Comparison of ENCODE assay signal across 12 cellular contexts in the genomic region with DNA sequence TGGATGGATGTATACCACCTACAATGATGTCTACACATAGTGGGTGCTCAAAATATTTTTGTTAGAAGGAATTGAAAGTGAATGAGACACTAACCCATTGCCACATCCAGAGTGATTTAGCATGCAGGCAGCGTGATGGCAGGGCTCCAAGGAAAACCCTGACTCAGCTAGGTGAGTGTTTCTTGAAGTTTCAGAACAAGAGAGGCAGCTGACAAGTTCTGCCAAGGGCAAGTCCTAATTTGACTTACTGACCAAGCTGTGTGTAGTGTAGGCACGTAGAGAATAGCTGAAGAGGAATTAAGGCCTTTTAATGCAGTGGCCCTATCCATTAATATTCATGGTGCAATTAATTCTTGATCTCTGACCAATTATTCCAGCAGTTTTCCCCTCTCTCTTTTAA.
DNase-seq lines count a peak whose midpoint lies in the region; ATAC-seq, FAIRE-seq and TF ChIP-seq lines count a peak whose summit lies in the region.
"Had no signal": no experiment of that assay in that cellular context is flagged by ENCODE, and none has a peak within 500 bp of the region (broad histone marks: within the 10 kb centered on the region; RNA-seq: fewer than 3 reads in every experiment).

No MANE protein-coding gene starts in this region.

- no peak overlapping the region for H3K4me3 Mint-ChIP-seq in activated CD4-positive, alpha-beta memory T cell treated with anti-CD3 and anti-CD28 coated beads for 36 hours
- no peak overlapping the region for H3K4me3 Mint-ChIP-seq in activated CD4-positive, alpha-beta memory T cell treated with anti-CD3 and anti-CD28 coated beads, Interleukin-2, amount 10 ng/mL, durations not matched to agents 7 days and 5 days
- no peak overlapping the region for H3K4me3 Mint-ChIP-seq in MCF 10A (ENCODE audit: unreplicated experiment)
- H3K4me3 Mint-ChIP-seq: activated CD4-positive, alpha-beta T cell treated with anti-CD3 and anti-CD28 coated beads, Interleukin-2, amount 10 ng/mL, durations not matched to agents 7 days and 5 days; activated naive CD8-positive, alpha-beta T cell treated with anti-CD3 and anti-CD28 coated beads, Interleukin-2, amount 10 ng/mL, durations not matched to agents 7 days and 5 days; immature natural killer cell had no signal

- intact Hi-C loops in activated CD4-positive, alpha-beta memory T cell treated with anti-CD3 and anti-CD28 coated beads for 36 hours (cut with micrococcal nuclease): loop anchor here (10.0 kb wide), 1 partner anchor 525 kb away; no protein-coding TSS in a partner anchor
- intact Hi-C loops in MCF 10A (cut with micrococcal nuclease): loop anchor here (5.0 to 10.0 kb wide), 2 partner anchors 123 to 525 kb away; no protein-coding TSS in a partner anchor

- no peak for TF ChIP-seq CTCF in MCF 10A (IDR thresholded peaks at IDR 0.05; ENCODE audit: unreplicated experiment)

- BruUV-seq in MCF 10A (replicated peaks; lab: Mats Ljungman, UMichigan): no TSS peak

- peaks cover 8% of the 10 kb centered on the region for H3K27me3 Mint-ChIP-seq in activated CD4-positive, alpha-beta memory T cell treated with anti-CD3 and anti-CD28 coated beads for 36 hours
- H3K27me3 Mint-ChIP-seq in activated CD4-positive, alpha-beta memory T cell treated with anti-CD3 and anti-CD28 coated beads, Interleukin-2, amount 10 ng/mL, durations not matched to agents 7 days and 5 days: no peaks in the 10 kb centered on the region
- no peaks in the 10 kb centered on the region for H3K27me3 Mint-ChIP-seq in MCF 10A (ENCODE audit: insufficient read depth, unreplicated experiment)
- H3K27me3 Mint-ChIP-seq: activated naive CD8-positive, alpha-beta T cell treated with anti-CD3 and anti-CD28 coated beads, Interleukin-2, amount 10 ng/mL, durations not matched to agents 7 days and 5 days had no signal

- no peaks in the 10 kb centered on the region for H3K4me1 Mint-ChIP-seq in activated CD4-positive, alpha-beta memory T cell treated with anti-CD3 and anti-CD28 coated beads for 36 hours (ENCODE audit: low read depth)
- H3K4me1 Mint-ChIP-seq in activated CD4-positive, alpha-beta memory T cell treated with anti-CD3 and anti-CD28 coated beads, Interleukin-2, amount 10 ng/mL, durations not matched to agents 7 days and 5 days: no peaks in the 10 kb centered on the region
- H3K4me1 Mint-ChIP-seq in MCF 10A (ENCODE audit: insufficient read depth, unreplicated experiment): peaks cover 37% of the 10 kb centered on the region
- H3K4me1 Mint-ChIP-seq: activated CD4-positive, alpha-beta T cell treated with anti-CD3 and anti-CD28 coated beads, Interleukin-2, amount 10 ng/mL, durations not matched to agents 7 days and 5 days; activated naive CD8-positive, alpha-beta T cell treated with anti-CD3 and anti-CD28 coated beads, Interleukin-2, amount 10 ng/mL, durations not matched to agents 7 days and 5 days; immature natural killer cell had no signal

- no peaks in the 10 kb centered on the region for H3K9me3 Mint-ChIP-seq in activated CD4-positive, alpha-beta memory T cell treated with anti-CD3 and anti-CD28 coated beads for 36 hours
- no peaks in the 10 kb centered on the region for H3K9me3 Mint-ChIP-seq in activated CD4-positive, alpha-beta memory T cell treated with anti-CD3 and anti-CD28 coated beads, Interleukin-2, amount 10 ng/mL, durations not matched to agents 7 days and 5 days
- no peaks in the 10 kb centered on the region for H3K9me3 Mint-ChIP-seq in MCF 10A (ENCODE audit: unreplicated experiment)
- H3K9me3 Mint-ChIP-seq: activated CD4-positive, alpha-beta T cell treated with anti-CD3 and anti-CD28 coated beads, Interleukin-2, amount 10 ng/mL, durations not matched to agents 7 days and 5 days; activated naive CD8-positive, alpha-beta T cell treated with anti-CD3 and anti-CD28 coated beads, Interleukin-2, amount 10 ng/mL, durations not matched to agents 7 days and 5 days had no signal

- H3K27ac Mint-ChIP-seq in activated CD4-positive, alpha-beta memory T cell treated with anti-CD3 and anti-CD28 coated beads for 36 hours: no peak overlapping the region
- H3K27ac Mint-ChIP-seq in activated CD4-positive, alpha-beta memory T cell treated with anti-CD3 and anti-CD28 coated beads, Interleukin-2, amount 10 ng/mL, durations not matched to agents 7 days and 5 days: no peak overlapping the region
- peak overlapping the region; percentile 69 for H3K27ac Mint-ChIP-seq in MCF 10A (ENCODE audit: low read depth, unreplicated experiment)
- H3K27ac Mint-ChIP-seq: activated CD4-positive, alpha-beta T cell treated with anti-CD3 and anti-CD28 coated beads, Interleukin-2, amount 10 ng/mL, durations not matched to agents 7 days and 5 days; activated naive CD8-positive, alpha-beta T cell treated with anti-CD3 and anti-CD28 coated beads, Interleukin-2, amount 10 ng/mL, durations not matched to agents 7 days and 5 days; immature natural killer cell had no signal

- DNase-seq in activated CD4-positive, alpha-beta memory T cell treated with anti-CD3 and anti-CD28 coated beads for 36 hours: peak; percentile 15
- DNase-seq in activated CD4-positive, alpha-beta memory T cell treated with anti-CD3 and anti-CD28 coated beads, Interleukin-2, amount 10 ng/mL, durations not matched to agents 7 days and 5 days: no peak
- DNase-seq in MCF 10A (ENCODE audit: unreplicated experiment): peak; percentile 99
- peak; percentile 68 for DNase-seq in urothelium cell line (ENCODE audit: low spot score)
- no peak for DNase-seq in NCI-H524 (lab: John Stamatoyannopoulos, UW)
- no peak for DNase-seq in RCC 7860 (ENCODE audit: low spot score)
- no peak for DNase-seq in T1000 (lab: John Stamatoyannopoulos, UW)
- DNase-seq: activated CD4-positive, alpha-beta T cell treated with anti-CD3 and anti-CD28 coated beads, Interleukin-2, amount 10 ng/mL, durations not matched to agents 7 days and 5 days; activated naive CD8-positive, alpha-beta T cell treated with anti-CD3 and anti-CD28 coated beads, Interleukin-2, amount 10 ng/mL, durations not matched to agents 7 days and 5 days; immature natural killer cell; occipital lobe had no signal

- FAIRE-seq in urothelium cell line (lab: Jason Lieb, UNC) (no peak), RCC 7860 (lab: Jason Lieb, UNC) (no peak)

- POLR2A ChIA-PET in activated CD4-positive, alpha-beta memory T cell treated with anti-CD3 and anti-CD28 coated beads for 36 hours (lab: Charles Lee): no interaction called here
- POLR2A ChIA-PET in activated CD4-positive, alpha-beta memory T cell treated with anti-CD3 and anti-CD28 coated beads, Interleukin-2, amount 10 ng/mL, durations not matched to agents 7 days and 5 days (lab: Charles Lee): no interaction called here
- POLR2A ChIA-PET in MCF 10A (lab: Yijun Ruan, JAX): interaction anchor here (0.7 to 4.9 kb wide), 11 partner anchors 9 to 233 kb away, joined by 3 to 27 read pairs (median 4); no protein-coding TSS in a partner anchor

- CTCF ChIA-PET in activated CD4-positive, alpha-beta memory T cell treated with anti-CD3 and anti-CD28 coated beads for 36 hours (lab: Charles Lee): no interaction called here
- CTCF ChIA-PET in activated CD4-positive, alpha-beta memory T cell treated with anti-CD3 and anti-CD28 coated beads, Interleukin-2, amount 10 ng/mL, durations not matched to agents 7 days and 5 days (lab: Charles Lee): no interaction called here
- CTCF ChIA-PET in MCF 10A (lab: Yijun Ruan, JAX): interaction anchor here (0.6 to 2.0 kb wide), 5 partner anchors 10 to 449 kb away, joined by 3 to 6 read pairs (median 4); no protein-coding TSS in a partner anchor

- ATAC-seq in HG03439 (IDR thresholded peaks at IDR 0.05; ENCODE audit: unreplicated experiment): peak; percentile 42

- H3K36me3 Mint-ChIP-seq in activated CD4-positive, alpha-beta memory T cell treated with anti-CD3 and anti-CD28 coated beads for 36 hours: no peaks in the 10 kb centered on the region
- no peaks in the 10 kb centered on the region for H3K36me3 Mint-ChIP-seq in activated CD4-positive, alpha-beta memory T cell treated with anti-CD3 and anti-CD28 coated beads, Interleukin-2, amount 10 ng/mL, durations not matched to agents 7 days and 5 days (ENCODE audit: low read depth)
- no peaks in the 10 kb centered on the region for H3K36me3 Mint-ChIP-seq in MCF 10A (ENCODE audit: insufficient read depth, unreplicated experiment)
- H3K36me3 Mint-ChIP-seq: activated naive CD8-positive, alpha-beta T cell treated with anti-CD3 and anti-CD28 coated beads, Interleukin-2, amount 10 ng/mL, durations not matched to agents 7 days and 5 days; immature natural killer cell had no signal

Comparison
In these comparisons a context has a peak if more than half of its experiments do, and no peak if none do; other contexts are left out.
1. DNase-seq: peak in activated CD4-positive, alpha-beta memory T cell treated with anti-CD3 and anti-CD28 coated beads for 36 hours (single experiment), MCF 10A (single experiment) and urothelium cell line (single experiment); none in activated CD4-positive, alpha-beta memory T cell treated with anti-CD3 and anti-CD28 coated beads, Interleukin-2, amount 10 ng/mL, durations not matched to agents 7 days and 5 days (single experiment), NCI-H524 (0 of 2), RCC 7860 (single experiment) and T1000 (single experiment).